11 cellular contexts compared by ENCODE assay signal in the genomic region with DNA sequence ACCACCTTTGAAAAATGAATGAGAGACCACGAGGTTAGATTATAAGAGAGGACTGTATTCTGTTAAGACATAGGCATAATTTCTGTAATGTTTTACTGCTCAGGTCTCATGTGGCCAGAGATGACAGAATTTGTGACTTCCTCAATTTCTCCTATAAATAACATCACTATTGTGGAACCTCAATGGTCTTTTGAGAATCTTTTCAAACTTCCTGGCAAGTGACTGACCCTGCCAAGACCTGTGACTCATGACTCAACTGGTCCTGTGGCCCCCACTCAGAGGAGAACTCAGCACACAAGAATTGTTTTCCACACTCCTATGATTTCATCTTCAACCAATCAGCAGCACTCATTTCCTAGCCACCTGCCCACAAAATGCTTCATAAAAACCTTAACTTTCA.
DNase-seq lines count a peak whose midpoint lies in the region; ATAC-seq, FAIRE-seq and TF ChIP-seq lines count a peak whose summit lies in the region.
"Had no signal": no experiment of that assay in that cellular context is flagged by ENCODE, and none has a peak within 500 bp of the region (broad histone marks: within the 10 kb centered on the region; RNA-seq: fewer than 3 reads in every experiment).

No MANE protein-coding gene starts in this region.

- H3K27me3 Mint-ChIP-seq in stimulated activated naive B cell treated with anti-CD40 and anti-IgM and Interleukin-4, amounts not matched to agents 10 μg/mL and 1 μg/mL and 100 μg/mL, for 72 hours: peaks cover 0 to 2% of the 10 kb centered on the region in 2 donors

- no peak overlapping the region for H3K27ac Mint-ChIP-seq in stimulated activated naive B cell treated with anti-CD40 and anti-IgM and Interleukin-4, amounts not matched to agents 10 μg/mL and 1 μg/mL and 100 μg/mL, for 72 hours

- H3K36me3 ChIP-seq in GM12878 (ENCODE audit: control insufficient read depth in 2 of 2, insufficient read depth in 2 of 2, low read length in 1 of 2) (no peaks in the 10 kb centered on the region), Peyer's patch (no peaks in the 10 kb centered on the region)

- H3K79me2 ChIP-seq in GM12878 (ENCODE audit: control insufficient read depth, insufficient read depth, low read length): no peaks in the 10 kb centered on the region

- H2AFZ ChIP-seq in GM12878 (ENCODE audit: control insufficient read depth, low read depth, low read length): no peak overlapping the region

- in situ Hi-C loops in GM12878 (cut with MboI) (no loop called here), GM13976 (cut with MboI; ENCODE audit: low sequenced_read_pairs, unreplicated experiment) (no loop called here)

- H3K4me3 ChIP-seq in GM12878 (no peak overlapping the region), Peyer's patch (no peak overlapping the region)
- H3K4me3 ChIP-seq: body of pancreas had no signal

- ATAC-seq in GM21423 (IDR thresholded peaks at IDR 0.05; ENCODE audit: unreplicated experiment) (peak; percentile 48), GM12878 (no peak), GM18511 (IDR thresholded peaks at IDR 0.05; ENCODE audit: unreplicated experiment) (no peak)
- peak; percentile 42 to 52 for ATAC-seq in stimulated activated naive B cell treated with anti-CD40 and anti-IgM and Interleukin-4, amounts not matched to agents 10 μg/mL and 1 μg/mL and 100 μg/mL, for 72 hours (replicated peaks)
- ATAC-seq: body of pancreas had no signal

- H3K4me3 Mint-ChIP-seq in stimulated activated naive B cell treated with anti-CD40 and anti-IgM and Interleukin-4, amounts not matched to agents 10 μg/mL and 1 μg/mL and 100 μg/mL, for 72 hours: no peak overlapping the region

- CTCF ChIA-PET in GM12878 (lab: Yijun Ruan, JAX): no interaction called here

- SMC1A ChIA-PET in GM12878 (lab: Charles Lee; ENCODE audit: uncharacterized antibody, unreplicated experiment): no interaction called here

- no TSS peak for BruUV-seq in GM12878 (replicated peaks; lab: Mats Ljungman, UMichigan)

- TF ChIP-seq POLR2A in GM12878 (IDR thresholded peaks at IDR 0.05; ENCODE audit: low read depth, low read length): no peak
- no peak for TF ChIP-seq POLR2A in Peyer's patch (IDR thresholded peaks at IDR 0.05)

- TF ChIP-seq EP300 in GM12878 (IDR thresholded peaks at IDR 0.05; ENCODE audit: borderline replicate concordance in 1 of 2, control insufficient read depth in 1 of 2, low read depth in 2 of 2, low read length in 2 of 2): no peak

- H3K4me1 Mint-ChIP-seq in stimulated activated naive B cell treated with anti-CD40 and anti-IgM and Interleukin-4, amounts not matched to agents 10 μg/mL and 1 μg/mL and 100 μg/mL, for 72 hours: peaks cover 4 to 6% of the 10 kb centered on the region in 2 donors

- RAD21 ChIA-PET in GM12878 (lab: Charles Lee; ENCODE audit: unreplicated experiment): no interaction called here

- intact Hi-C loops in GM12878 (cut with micrococcal nuclease; ENCODE audit: unreplicated experiment): no loop called here

- no peaks in the 10 kb centered on the region for H4K20me1 ChIP-seq in GM12878 (ENCODE audit: control insufficient read depth, insufficient read depth)

- H3K27ac ChIP-seq in GM12878 (ENCODE audit: control insufficient read depth, insufficient read depth) (no peak overlapping the region), Peyer's patch (no peak overlapping the region)
- H3K27ac ChIP-seq: body of pancreas had no signal

- H3K9me3 Mint-ChIP-seq in stimulated activated naive B cell treated with anti-CD40 and anti-IgM and Interleukin-4, amounts not matched to agents 10 μg/mL and 1 μg/mL and 100 μg/mL, for 72 hours: no peaks in the 10 kb centered on the region

- H3K27me3 ChIP-seq in GM12878 (replicated peaks in 1 of 2; ENCODE audit: control insufficient read depth in 2 of 2, insufficient read depth in 2 of 2, low read length in 1 of 2): no peaks in the 10 kb centered on the region
- no peaks in the 10 kb centered on the region for H3K27me3 ChIP-seq in Peyer's patch
- H3K27me3 ChIP-seq: body of pancreas had no signal

- H3K4me2 ChIP-seq in GM12878 (ENCODE audit: control insufficient read depth, insufficient read depth): no peak overlapping the region

- no peaks in the 10 kb centered on the region for H3K4me1 ChIP-seq in GM12878 (ENCODE audit: control insufficient read depth, insufficient read depth, low read length)
- H3K4me1 ChIP-seq in Peyer's patch: no peaks in the 10 kb centered on the region
- H3K4me1 ChIP-seq: body of pancreas had no signal

- TF ChIP-seq CTCF in GM12878 (IDR thresholded peaks at IDR 0.05 in 2 of 3, conservative IDR thresholded peaks at IDR 0.05 in 1 of 3; ENCODE audit: control insufficient read depth in 2 of 3, extremely low read depth in 1 of 3, insufficient read depth in 1 of 3, low read depth in 3 of 3, low read length in 3 of 3) (no peak), GM13976 (IDR thresholded peaks at IDR 0.05; ENCODE audit: borderline replicate concordance, control extremely low read depth, extremely low read depth, insufficient read depth, missing control alignments) (no peak), Peyer's patch (IDR thresholded peaks at IDR 0.05) (no peak)

- H3K9me3 ChIP-seq in GM12878 (replicated peaks; ENCODE audit: control insufficient read depth, insufficient read depth, low read length) (no peaks in the 10 kb centered on the region; the same call in 2 of the 3 replicates), Peyer's patch (no peaks in the 10 kb centered on the region)
- H3K9me3 ChIP-seq: body of pancreas had no signal

- TF ChIP-seq RAD21 in GM12878 (IDR thresholded peaks at IDR 0.05; ENCODE audit: insufficient read depth, low read depth, low read length): no peak

- POLR2A ChIA-PET in GM12878 (lab: Charles Lee): no interaction called here

- no peak for FAIRE-seq in GM12878 (lab: Jason Lieb, UNC)
- FAIRE-seq: small intestine had no signal

- 0% methylated on average over 1 of the region's 1 CpG for WGBS in GM12878 (ENCODE audit: insufficient coverage, insufficient replicate concordance, low lambda C conversion rate, missing lambda C conversion rate)

- DNase-seq in M059J (ENCODE audit: low read depth) (peak; percentile 85), GM12878 (ENCODE audit: low read depth, low spot score) (no peak), GM13976 (ENCODE audit: low spot score) (no peak), NCI-H446 treated with DMSO at 0.1 percent for 48 hours (lab: John Stamatoyannopoulos, UW) (no peak), Peyer's patch (no peak)
- DNase-seq in stimulated activated naive B cell treated with anti-CD40 and anti-IgM and Interleukin-4, amounts not matched to agents 10 μg/mL and 1 μg/mL and 100 μg/mL, for 72 hours: no peak
- DNase-seq: NCI-H1048, small intestine had no signal

- no peaks in the 10 kb centered on the region for H3K36me3 Mint-ChIP-seq in stimulated activated naive B cell treated with anti-CD40 and anti-IgM and Interleukin-4, amounts not matched to agents 10 μg/mL and 1 μg/mL and 100 μg/mL, for 72 hours

- no peak overlapping the region for H3K9ac ChIP-seq in GM12878 (ENCODE audit: control insufficient read depth, insufficient read depth, low read length)

TF ChIP-seq in GM12878, 131 proteins besides CTCF, POLR2A, EP300 and RAD21 (continues in another document):
- TF ChIP-seq, protein P1, sequence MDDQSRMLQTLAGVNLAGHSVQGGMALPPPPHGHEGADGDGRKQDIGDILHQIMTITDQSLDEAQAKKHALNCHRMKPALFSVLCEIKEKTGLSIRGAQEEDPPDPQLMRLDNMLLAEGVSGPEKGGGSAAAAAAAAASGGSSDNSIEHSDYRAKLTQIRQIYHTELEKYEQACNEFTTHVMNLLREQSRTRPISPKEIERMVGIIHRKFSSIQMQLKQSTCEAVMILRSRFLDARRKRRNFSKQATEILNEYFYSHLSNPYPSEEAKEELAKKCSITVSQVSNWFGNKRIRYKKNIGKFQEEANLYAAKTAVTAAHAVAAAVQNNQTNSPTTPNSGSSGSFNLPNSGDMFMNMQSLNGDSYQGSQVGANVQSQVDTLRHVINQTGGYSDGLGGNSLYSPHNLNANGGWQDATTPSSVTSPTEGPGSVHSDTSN (IDR thresholded peaks at IDR 0.05; ENCODE audit: insufficient replicate concordance, low read depth, low read length): no peak
- no peak for TF ChIP-seq SMAD5 (IDR thresholded peaks at IDR 0.05; ENCODE audit: low read depth)
- no peak for TF ChIP-seq HSF1 (IDR thresholded peaks at IDR 0.05; ENCODE audit: low read depth, low read length)
- peak; percentile 49; the same call in 1 of the 2 replicates for TF ChIP-seq SPI1 (IDR thresholded peaks at IDR 0.05; ENCODE audit: borderline replicate concordance, insufficient read depth, low read depth, low read length)

Comparison
In these comparisons a context has a peak if more than half of its experiments do, and no peak if none do; other contexts are left out.
1. ATAC-seq: peak in GM21423 (single experiment) and stimulated activated naive B cell treated with anti-CD40 and anti-IgM and Interleukin-4, amounts not matched to agents 10 μg/mL and 1 μg/mL and 100 μg/mL, for 72 hours (2 of 2); none in GM12878 (single experiment) and GM18511 (single experiment).